24 cellular contexts compared by ENCODE assay signal in genomic region chr3:168443967-168444366, GRCh38.
DNase-seq lines count a peak whose midpoint lies in the region; ATAC-seq and TF ChIP-seq lines count a peak whose summit lies in the region.
"Had no signal": no experiment of that assay in that cellular context is flagged by ENCODE, and none has a peak within 500 bp of the region (broad histone marks: within the 10 kb centered on the region; RNA-seq: fewer than 3 reads in every experiment).

No MANE protein-coding gene starts in this region.

- H3K36me3 ChIP-seq in HEK293 (ENCODE audit: control insufficient read depth in 2 of 2, insufficient read depth in 1 of 2, low read length in 2 of 2): no peaks in the 10 kb centered on the region
- H3K36me3 ChIP-seq in PC-9 (ENCODE audit: low read depth): no peaks in the 10 kb centered on the region
- H3K36me3 ChIP-seq: BLaER1 treated with 17β-estradiol and CSF1 and Interleukin-3, amounts not matched to agents 10 nM and 100 nM had no signal

- no peaks in the 10 kb centered on the region for H3K79me2 ChIP-seq in PC-9 (ENCODE audit: low read depth)

- H3K27ac Mint-ChIP-seq in natural killer cell: no peak overlapping the region
- H3K27ac Mint-ChIP-seq: B cell; CD4-positive, alpha-beta T cell; CD8-positive, alpha-beta T cell had no signal

- H3K9me2 ChIP-seq in PC-9 (ENCODE audit: insufficient read depth): 0 out of 2 replicates have a peak, but pooled peaks cover 4% of the 10 kb centered on the region

- no peak overlapping the region for H3K4me2 ChIP-seq in PC-9
- H3K4me2 ChIP-seq: A549; BLaER1 treated with 17β-estradiol and CSF1 and Interleukin-3, amounts not matched to agents 10 nM and 100 nM had no signal

- TF ChIP-seq CTCF in HEK293 (tag by site-specific recombination; IDR thresholded peaks at IDR 0.05) (no peak), PC-9 (conservative IDR thresholded peaks at IDR 0.05) (no peak), lower leg skin (IDR thresholded peaks at IDR 0.05) (no peak), natural killer cell (IDR thresholded peaks at IDR 0.05) (no peak)

- ATAC-seq in natural killer cell (no peak), HG03520 (IDR thresholded peaks at IDR 0.05; ENCODE audit: unreplicated experiment) (no peak)
- ATAC-seq: A549; CD8-positive, alpha-beta T cell; GM12878 had no signal

- H3K4me3 Mint-ChIP-seq in natural killer cell: no peak overlapping the region
- H3K4me3 Mint-ChIP-seq: B cell; CD4-positive, alpha-beta T cell; CD8-positive, alpha-beta T cell had no signal

- H3F3A ChIP-seq in PC-9 (ENCODE audit: insufficient read depth, low read depth): no peaks in the 10 kb centered on the region

- H3K4me3 ChIP-seq in HEK293 (ENCODE audit: low read depth, low read length) (no peak overlapping the region), PC-9 (no peak overlapping the region), lower leg skin (ENCODE audit: low read depth, poor library complexity, severe bottlenecking) (no peak overlapping the region)
- H3K4me3 ChIP-seq: A549; BLaER1 treated with 17β-estradiol and CSF1 and Interleukin-3, amounts not matched to agents 10 nM and 100 nM; GM12878 had no signal

- H3K27ac ChIP-seq in HEK293 (ENCODE audit: extremely low read depth, low read depth, low read length) (no peak overlapping the region), PC-9 (no peak overlapping the region)
- H3K27ac ChIP-seq: 22Rv1; A549; BLaER1 treated with 17β-estradiol and CSF1 and Interleukin-3, amounts not matched to agents 10 nM and 100 nM; C4-2B had no signal

- H2AFZ ChIP-seq in PC-9: 0 out of 2 replicates have a peak overlapping the region, but pooled peaks have one; percentile 14

- no peaks in the 10 kb centered on the region for H3K27me3 Mint-ChIP-seq in natural killer cell (ENCODE audit: low read depth in 2 of 2)
- H3K27me3 Mint-ChIP-seq: B cell; CD4-positive, alpha-beta T cell had no signal

- no peaks in the 10 kb centered on the region for H3K4me1 Mint-ChIP-seq in natural killer cell
- H3K4me1 Mint-ChIP-seq: B cell had no signal

- CTCF ChIA-PET in HEK293 (lab: Yijun Ruan, JAX): no interaction called here
- CTCF ChIA-PET in PC-9 (lab: Charles Lee): no interaction called here

- BruUV-seq in PC-9 (replicated peaks; lab: Mats Ljungman, UMichigan): no TSS peak

- H3K4me1 ChIP-seq in HEK293 (ENCODE audit: control insufficient read depth, insufficient read depth, low read length): peaks cover 8% of the 10 kb centered on the region; the same call in 1 of the 2 replicates
- no peaks in the 10 kb centered on the region for H3K4me1 ChIP-seq in PC-9 (replicated peaks; ENCODE audit: insufficient read depth)
- H3K4me1 ChIP-seq: A549; BLaER1 treated with 17β-estradiol and CSF1 and Interleukin-3, amounts not matched to agents 10 nM and 100 nM; Caco-2 had no signal

- POLR2A ChIA-PET in HEK293 (lab: Yijun Ruan, JAX): no interaction called here
- POLR2A ChIA-PET in PC-9 (lab: Charles Lee; ENCODE audit: unreplicated experiment): no interaction called here

- DNase-seq in DMS53 (lab: John Stamatoyannopoulos, UW): peak; percentile 19
- no peak for DNase-seq in DMS53 treated with DMSO at 0.1 percent for 48 hours (lab: John Stamatoyannopoulos, UW; ENCODE audit: unreplicated experiment)
- no peak for DNase-seq in PC-9
- DNase-seq in lower leg skin (ENCODE audit: low spot score in 2 of 2): no peak
- no peak for DNase-seq in natural killer cell
- DNase-seq: AML-193; Caco-2; Calu3; CD4-positive, alpha-beta T cell; CD8-positive, alpha-beta T cell; DMS 273 treated with DMSO at 0.1 percent for 48 hours; DMS153; DMS79; DND-41; EL; GDM1 had no signal

- TF ChIP-seq POLR2A in lower leg skin (IDR thresholded peaks at IDR 0.05): no peak

- 71 to 76% methylated on average over 1 of the region's 1 CpG for WGBS in lower leg skin, 2 donors

- intact Hi-C loops in PC-9 (cut with micrococcal nuclease; ENCODE audit: unreplicated experiment) (no loop called here), lower leg skin (cut with DNase I; ENCODE audit: low total_unique reads) (no loop called here), natural killer cell (cut with micrococcal nuclease) (no loop called here)

- H4K20me1 ChIP-seq in PC-9 (ENCODE audit: insufficient read depth): no peaks in the 10 kb centered on the region
- H4K20me1 ChIP-seq: BLaER1 treated with 17β-estradiol and CSF1 and Interleukin-3, amounts not matched to agents 10 nM and 100 nM had no signal

- H3K9me3 Mint-ChIP-seq in natural killer cell: no peaks in the 10 kb centered on the region
- H3K9me3 Mint-ChIP-seq: CD4-positive, alpha-beta T cell; CD8-positive, alpha-beta T cell had no signal

- no peaks in the 10 kb centered on the region for H3K27me3 ChIP-seq in PC-9 (ENCODE audit: insufficient read depth, low read depth)
- H3K27me3 ChIP-seq: BLaER1 treated with 17β-estradiol and CSF1 and Interleukin-3, amounts not matched to agents 10 nM and 100 nM had no signal

- H3K9me3 ChIP-seq in HEK293 (ENCODE audit: control insufficient read depth, insufficient read depth, low read depth, low read length): no peaks in the 10 kb centered on the region
- H3K9me3 ChIP-seq in PC-9 (ENCODE audit: insufficient read depth, low read depth): no peaks in the 10 kb centered on the region
- H3K9me3 ChIP-seq: A549; BLaER1 treated with 17β-estradiol and CSF1 and Interleukin-3, amounts not matched to agents 10 nM and 100 nM; Caco-2 had no signal

- H3K36me3 Mint-ChIP-seq in natural killer cell: no peaks in the 10 kb centered on the region
- H3K36me3 Mint-ChIP-seq: CD8-positive, alpha-beta T cell had no signal

TF ChIP-seq in HEK293, 187 proteins besides CTCF, POLR2A, EP300 and RAD21:
- TF ChIP-seq ZBTB6 (tag by site-specific recombination; IDR thresholded peaks at IDR 0.05) (peak; percentile 69; the same call in 1 of the 2 replicates), PRDM6 (tag by site-specific recombination; IDR thresholded peaks at IDR 0.05) (peak; percentile 44; the same call in 1 of the 2 replicates), FEZF1 (tag by site-specific recombination; IDR thresholded peaks at IDR 0.05) (peak; percentile 67), ZNF548 (tag by site-specific recombination; IDR thresholded peaks at IDR 0.05) (no peak), TCF7L2 (IDR thresholded peaks at IDR 0.05; ENCODE audit: borderline replicate concordance, low read depth, low read length) (peak; percentile 65; the same call in 1 of the 2 replicates)
